ENCODE assay signal across 1 cellular context in genomic region chr12:93785262-93786010, GRCh38.
A peak's percentile ranks its signal among the peaks of the same experiment; 100 is the strongest.
TF ChIP-seq lines count a peak whose summit lies in the region.

No MANE protein-coding gene starts in this region.

TF ChIP-seq in HepG2, 621 proteins besides CTCF, POLR2A, EP300 and RAD21 (continued from another document and continues in another):
- TF ChIP-seq ZNF318 (CRISPR knock-in tag; IDR thresholded peaks at IDR 0.05) (no peak), RCOR2 (CRISPR knock-in tag; IDR thresholded peaks at IDR 0.05) (0 out of 2 replicates have a peak, but pooled peaks have one; percentile 46), SRSF1 (optimal IDR thresholded peaks at IDR 0.05; ENCODE audit: low read depth, low read length) (no peak), KDM1A (CRISPR knock-in tag; IDR thresholded peaks at IDR 0.05) (0 out of 2 replicates have a peak, but pooled peaks have one; percentile 34), ZFP36 (IDR thresholded peaks at IDR 0.05; ENCODE audit: borderline replicate concordance, low read depth, low read length, partially characterized antibody) (no peak), KAT8 (CRISPR knock-in tag; IDR thresholded peaks at IDR 0.05) (no peak), ZNF609 (CRISPR knock-in tag; IDR thresholded peaks at IDR 0.05; ENCODE audit: borderline replicate concordance) (no peak), MXD1 (CRISPR knock-in tag; IDR thresholded peaks at IDR 0.05) (no peak), ETV6 (CRISPR knock-in tag; conservative IDR thresholded peaks at IDR 0.05) (no peak), ZNF350 (CRISPR knock-in tag; IDR thresholded peaks at IDR 0.05; ENCODE audit: borderline replicate concordance, low read depth) (no peak), ZNF816 (CRISPR knock-in tag; IDR thresholded peaks at IDR 0.05; ENCODE audit: borderline replicate concordance) (no peak), CREB1 (IDR thresholded peaks at IDR 0.05) (peak; percentile 23; the same call in 1 of the 2 replicates), CREB1 (CRISPR knock-in tag; IDR thresholded peaks at IDR 0.05) (no peak), ZFP36L1 (CRISPR knock-in tag; IDR thresholded peaks at IDR 0.05) (no peak), ZBTB37 (CRISPR knock-in tag; IDR thresholded peaks at IDR 0.05) (no peak), HNRNPLL (IDR thresholded peaks at IDR 0.05; ENCODE audit: low read depth, low read length, poor library complexity, severe bottlenecking) (no peak), ETV5 (CRISPR knock-in tag; IDR thresholded peaks at IDR 0.05; ENCODE audit: borderline replicate concordance) (no peak; the same call in 1 of the 2 replicates), HMG20A (CRISPR knock-in tag; IDR thresholded peaks at IDR 0.05; ENCODE audit: borderline replicate concordance) (0 out of 2 replicates have a peak, but pooled peaks have one; percentile 30), EED (CRISPR knock-in tag; IDR thresholded peaks at IDR 0.05) (no peak), FOSL2 (CRISPR knock-in tag; IDR thresholded peaks at IDR 0.05) (peak; percentile 97), RARA (CRISPR knock-in tag; IDR thresholded peaks at IDR 0.05) (peak; percentile 35; the same call in 1 of the 2 replicates), ZNF335 (CRISPR knock-in tag; IDR thresholded peaks at IDR 0.05) (no peak), CBX1 (IDR thresholded peaks at IDR 0.05; ENCODE audit: low read depth) (no peak), NCOA5 (CRISPR knock-in tag; IDR thresholded peaks at IDR 0.05) (no peak), TRAFD1 (CRISPR knock-in tag; IDR thresholded peaks at IDR 0.05; ENCODE audit: borderline replicate concordance) (no peak)
- TF ChIP-seq, protein P1, sequence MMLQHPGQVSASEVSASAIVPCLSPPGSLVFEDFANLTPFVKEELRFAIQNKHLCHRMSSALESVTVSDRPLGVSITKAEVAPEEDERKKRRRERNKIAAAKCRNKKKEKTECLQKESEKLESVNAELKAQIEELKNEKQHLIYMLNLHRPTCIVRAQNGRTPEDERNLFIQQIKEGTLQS (CRISPR knock-in tag; IDR thresholded peaks at IDR 0.05): peak; percentile 86
- TF ChIP-seq, protein P2, sequence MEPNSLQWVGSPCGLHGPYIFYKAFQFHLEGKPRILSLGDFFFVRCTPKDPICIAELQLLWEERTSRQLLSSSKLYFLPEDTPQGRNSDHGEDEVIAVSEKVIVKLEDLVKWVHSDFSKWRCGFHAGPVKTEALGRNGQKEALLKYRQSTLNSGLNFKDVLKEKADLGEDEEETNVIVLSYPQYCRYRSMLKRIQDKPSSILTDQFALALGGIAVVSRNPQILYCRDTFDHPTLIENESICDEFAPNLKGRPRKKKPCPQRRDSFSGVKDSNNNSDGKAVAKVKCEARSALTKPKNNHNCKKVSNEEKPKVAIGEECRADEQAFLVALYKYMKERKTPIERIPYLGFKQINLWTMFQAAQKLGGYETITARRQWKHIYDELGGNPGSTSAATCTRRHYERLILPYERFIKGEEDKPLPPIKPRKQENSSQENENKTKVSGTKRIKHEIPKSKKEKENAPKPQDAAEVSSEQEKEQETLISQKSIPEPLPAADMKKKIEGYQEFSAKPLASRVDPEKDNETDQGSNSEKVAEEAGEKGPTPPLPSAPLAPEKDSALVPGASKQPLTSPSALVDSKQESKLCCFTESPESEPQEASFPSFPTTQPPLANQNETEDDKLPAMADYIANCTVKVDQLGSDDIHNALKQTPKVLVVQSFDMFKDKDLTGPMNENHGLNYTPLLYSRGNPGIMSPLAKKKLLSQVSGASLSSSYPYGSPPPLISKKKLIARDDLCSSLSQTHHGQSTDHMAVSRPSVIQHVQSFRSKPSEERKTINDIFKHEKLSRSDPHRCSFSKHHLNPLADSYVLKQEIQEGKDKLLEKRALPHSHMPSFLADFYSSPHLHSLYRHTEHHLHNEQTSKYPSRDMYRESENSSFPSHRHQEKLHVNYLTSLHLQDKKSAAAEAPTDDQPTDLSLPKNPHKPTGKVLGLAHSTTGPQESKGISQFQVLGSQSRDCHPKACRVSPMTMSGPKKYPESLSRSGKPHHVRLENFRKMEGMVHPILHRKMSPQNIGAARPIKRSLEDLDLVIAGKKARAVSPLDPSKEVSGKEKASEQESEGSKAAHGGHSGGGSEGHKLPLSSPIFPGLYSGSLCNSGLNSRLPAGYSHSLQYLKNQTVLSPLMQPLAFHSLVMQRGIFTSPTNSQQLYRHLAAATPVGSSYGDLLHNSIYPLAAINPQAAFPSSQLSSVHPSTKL (CRISPR knock-in tag; IDR thresholded peaks at IDR 0.05): peak; percentile 54; the same call in 1 of the 2 replicates
- TF ChIP-seq, protein P3, sequence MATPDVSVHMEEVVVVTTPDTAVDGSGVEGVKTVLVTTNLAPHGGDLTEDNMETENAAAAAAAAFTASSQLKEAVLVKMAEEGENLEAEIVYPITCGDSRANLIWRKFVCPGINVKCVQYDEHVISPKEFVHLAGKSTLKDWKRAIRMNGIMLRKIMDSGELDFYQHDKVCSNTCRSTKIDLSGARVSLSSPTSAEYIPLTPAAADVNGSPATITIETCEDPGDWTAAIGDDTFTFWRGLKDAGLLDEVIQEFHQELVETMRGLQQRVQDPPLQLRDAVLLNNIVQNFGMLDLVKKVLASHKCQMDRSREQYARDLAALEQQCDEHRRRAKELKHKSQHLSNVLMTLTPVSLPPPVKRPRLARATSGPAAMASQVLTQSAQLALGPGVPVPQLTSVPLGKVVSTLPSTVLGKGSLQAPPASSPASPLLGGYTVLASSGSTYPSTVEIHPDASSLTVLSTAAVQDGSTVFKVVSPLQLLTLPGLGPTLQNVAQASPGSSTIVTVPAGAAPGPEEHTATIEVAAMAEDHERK (CRISPR knock-in tag; IDR thresholded peaks at IDR 0.05; ENCODE audit: low read depth): no peak
- TF ChIP-seq, protein P4, sequence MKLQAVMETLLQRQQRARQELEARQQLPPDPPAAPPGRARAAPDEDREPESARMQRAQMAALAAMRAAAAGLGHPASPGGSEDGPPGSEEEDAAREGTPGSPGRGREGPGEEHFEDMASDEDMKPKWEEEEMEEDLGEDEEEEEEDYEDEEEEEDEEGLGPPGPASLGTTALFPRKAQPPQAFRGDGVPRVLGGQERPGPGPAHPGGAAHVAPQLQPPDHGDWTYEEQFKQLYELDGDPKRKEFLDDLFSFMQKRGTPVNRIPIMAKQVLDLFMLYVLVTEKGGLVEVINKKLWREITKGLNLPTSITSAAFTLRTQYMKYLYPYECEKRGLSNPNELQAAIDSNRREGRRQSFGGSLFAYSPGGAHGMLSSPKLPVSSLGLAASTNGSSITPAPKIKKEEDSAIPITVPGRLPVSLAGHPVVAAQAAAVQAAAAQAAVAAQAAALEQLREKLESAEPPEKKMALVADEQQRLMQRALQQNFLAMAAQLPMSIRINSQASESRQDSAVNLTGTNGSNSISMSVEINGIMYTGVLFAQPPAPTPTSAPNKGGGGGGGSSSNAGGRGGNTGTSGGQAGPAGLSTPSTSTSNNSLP (IDR thresholded peaks at IDR 0.05; ENCODE audit: low read depth, low read length): 0 out of 2 replicates have a peak, but pooled peaks have one; percentile 55
